ENCODE assay signal across 21 cellular contexts in the genomic region with DNA sequence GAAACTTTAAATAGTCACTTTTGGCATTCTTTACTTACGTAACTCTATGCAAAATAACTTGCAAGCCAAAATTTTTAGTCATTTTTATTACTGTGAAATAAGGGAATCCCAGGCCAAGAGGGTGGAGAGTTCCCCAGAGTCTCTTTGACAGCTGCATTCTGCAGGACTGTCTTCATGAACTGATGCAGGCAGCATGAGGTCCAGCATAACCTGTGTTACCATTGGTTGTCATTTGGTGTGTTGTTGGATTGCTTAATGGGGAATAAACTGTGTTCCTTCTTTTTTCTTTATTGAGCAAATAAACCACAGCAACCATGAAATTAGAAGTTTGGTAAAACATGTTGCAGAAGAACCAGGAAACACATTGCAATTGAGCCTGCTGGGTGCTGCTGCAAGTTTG. TPM values are rescaled to one million over a fixed set of nuclear protein-coding genes. Genes with fewer than 3 reads are reported as not detected.
DNase-seq lines count a peak whose midpoint lies in the region; ATAC-seq lines count a peak whose summit lies in the region.
"Had no signal": no experiment of that assay in that cellular context is flagged by ENCODE, and none has a peak within 500 bp of the region (broad histone marks: within the 10 kb centered on the region; RNA-seq: fewer than 3 reads in every experiment).

No MANE protein-coding gene starts in this region.

- no peak overlapping the region for H3K4me3 Mint-ChIP-seq in activated T-cell treated with anti-CD3 and anti-CD28 coated beads, Interleukin-2, amount 50 U/mL, for 4 hours
- H3K4me3 Mint-ChIP-seq: activated CD8-positive, alpha-beta T cell treated with anti-CD3 and anti-CD28 coated beads for 36 hours had no signal

- peaks cover 14% of the 10 kb centered on the region for H3K27me3 Mint-ChIP-seq in activated T-cell treated with anti-CD3 and anti-CD28 coated beads, Interleukin-2, amount 50 U/mL, for 4 hours (ENCODE audit: low read depth)

- intact Hi-C loops in left cardiac atrium (cut with DNase I), result no loop called here

- H3K9me3 Mint-ChIP-seq in activated T-cell treated with anti-CD3 and anti-CD28 coated beads, Interleukin-2, amount 50 U/mL, for 4 hours, result no peaks in the 10 kb centered on the region
- H3K9me3 Mint-ChIP-seq: activated CD8-positive, alpha-beta T cell treated with anti-CD3 and anti-CD28 coated beads for 36 hours; activated T-helper 2 cell treated with anti-CD3 and anti-CD28 coated beads, Interferon-gamma antibody, Interleukin-2, Interleukin-4, amounts not matched to agents 10 μg/mL and 5 μg/mL and 100 μg/mL, durations not matched to agents 14 hours and 24 hours and 36 hours had no signal

- H3K4me1 Mint-ChIP-seq in activated T-cell treated with anti-CD3 and anti-CD28 coated beads, Interleukin-2, amount 50 U/mL, for 4 hours (ENCODE audit: low read depth), result no peaks in the 10 kb centered on the region

- H3K27me3 ChIP-seq in adipocyte (replicated peaks; ENCODE audit: control insufficient read depth, insufficient read depth, low read length), result no peaks in the 10 kb centered on the region
- H3K27me3 ChIP-seq: SJCRH30 had no signal

- H3K36me3 ChIP-seq in adipocyte (ENCODE audit: control insufficient read depth, insufficient read depth, low read length, severe bottlenecking), result no peaks in the 10 kb centered on the region
- H3K36me3 ChIP-seq: SJCRH30 had no signal

- no peaks in the 10 kb centered on the region for H3K36me3 Mint-ChIP-seq in activated T-cell treated with anti-CD3 and anti-CD28 coated beads, Interleukin-2, amount 50 U/mL, for 4 hours (ENCODE audit: insufficient read depth)

- no peak overlapping the region for H3K9ac ChIP-seq in adipocyte (ENCODE audit: low read length)

- H3K4me3 ChIP-seq in adipocyte (ENCODE audit: low read length), result no peak overlapping the region
- H3K4me3 ChIP-seq: A549, SJCRH30, skin epidermis had no signal

- DNase-seq in AG08395 (ENCODE audit: low spot score) (peak; percentile 55), HCEC 1CT (peak; percentile 48), adipocyte (ENCODE audit: low read depth) (peak; percentile 34), left cardiac atrium (no peak), cerebellar nuclear complex (lab: John Stamatoyannopoulos, UW) (no peak), ureter (ENCODE audit: low spot score) (no peak)
- DNase-seq in activated T-cell treated with anti-CD3 and anti-CD28 coated beads, Interleukin-2, amount 50 U/mL, for 4 hours, result no peak
- DNase-seq: activated CD8-positive, alpha-beta T cell treated with anti-CD3 and anti-CD28 coated beads for 36 hours; amygdala; cortex of kidney; H7; KBM-7; mesendoderm; NCI-H187 treated with DMSO at 0.1 percent for 48 hours; NCI-H748 treated with DMSO at 0.1 percent for 48 hours; SJCRH30; stimulated activated naive CD4-positive, alpha-beta T cell treated with Interleukin-2 at 50 U/mL for 16 hours had no signal

- H3K9me3 ChIP-seq in adipocyte (ENCODE audit: control insufficient read depth, low read length), result no peaks in the 10 kb centered on the region
- H3K9me3 ChIP-seq: A549, SJCRH30 had no signal

- peak; percentile 51 to 78 for ATAC-seq in left cardiac atrium
- ATAC-seq in HG02884 (IDR thresholded peaks at IDR 0.05; ENCODE audit: unreplicated experiment), result no peak
- no peak for ATAC-seq in activated T-cell treated with anti-CD3 and anti-CD28 coated beads, Interleukin-2, amount 50 U/mL, for 4 hours
- ATAC-seq: A549; activated CD8-positive, alpha-beta T cell treated with anti-CD3 and anti-CD28 coated beads for 36 hours had no signal

- peaks cover 9% of the 10 kb centered on the region for H3K4me1 ChIP-seq in adipocyte (ENCODE audit: control insufficient read depth, insufficient read depth, low read length)
- H3K4me1 ChIP-seq: A549 had no signal

RNA-seq across cellular contexts. Expression of a gene that starts 24.6 kb away (rescaled TPM):
- not detected for total RNA-seq in left cardiac atrium
- not detected for total RNA-seq in ureter
- not detected for total RNA-seq in activated T-cell treated with anti-CD3 and anti-CD28 coated beads, Interleukin-2, amount 50 U/mL, for 4 hours
- total RNA-seq: activated CD8-positive, alpha-beta T cell treated with anti-CD3 and anti-CD28 coated beads for 36 hours; activated T-helper 2 cell treated with anti-CD3 and anti-CD28 coated beads, Interferon-gamma antibody, Interleukin-2, Interleukin-4, amounts not matched to agents 10 μg/mL and 5 μg/mL and 100 μg/mL, durations not matched to agents 14 hours and 24 hours and 36 hours; H7; SJCRH30 had no signal

RNA-seq across cellular contexts. Expression of a gene that starts 43.8 kb away (rescaled TPM):
- under 1 TPM in 1 of 2 donors, not detected in 1; 0.37 TPM for total RNA-seq in left cardiac atrium
- total RNA-seq in ureter, result not detected
- total RNA-seq in activated T-cell treated with anti-CD3 and anti-CD28 coated beads, Interleukin-2, amount 50 U/mL, for 4 hours, result not detected
- total RNA-seq: activated CD8-positive, alpha-beta T cell treated with anti-CD3 and anti-CD28 coated beads for 36 hours; activated T-helper 2 cell treated with anti-CD3 and anti-CD28 coated beads, Interferon-gamma antibody, Interleukin-2, Interleukin-4, amounts not matched to agents 10 μg/mL and 5 μg/mL and 100 μg/mL, durations not matched to agents 14 hours and 24 hours and 36 hours; H7; SJCRH30 had no signal

RNA-seq across cellular contexts. Expression of a gene that starts 55.8 kb away (rescaled TPM):
- total RNA-seq in left cardiac atrium (not detected), ureter (not detected)
- not detected for total RNA-seq in activated T-cell treated with anti-CD3 and anti-CD28 coated beads, Interleukin-2, amount 50 U/mL, for 4 hours
- total RNA-seq: activated CD8-positive, alpha-beta T cell treated with anti-CD3 and anti-CD28 coated beads for 36 hours; activated T-helper 2 cell treated with anti-CD3 and anti-CD28 coated beads, Interferon-gamma antibody, Interleukin-2, Interleukin-4, amounts not matched to agents 10 μg/mL and 5 μg/mL and 100 μg/mL, durations not matched to agents 14 hours and 24 hours and 36 hours; H7; SJCRH30 had no signal

Comparison
In these comparisons a context has a peak if more than half of its experiments do, and no peak if none do; other contexts are left out.
1. DNase-seq: peak in AG08395 (single experiment), HCEC 1CT (single experiment) and adipocyte (single experiment); none in left cardiac atrium (single experiment), cerebellar nuclear complex (0 of 2), ureter (single experiment) and activated T-cell treated with anti-CD3 and anti-CD28 coated beads, Interleukin-2, amount 50 U/mL, for 4 hours (single experiment).
2. ATAC-seq: peak in left cardiac atrium (2 of 2); none in HG02884 (single experiment) and activated T-cell treated with anti-CD3 and anti-CD28 coated beads, Interleukin-2, amount 50 U/mL, for 4 hours (0 of 2).